In genomic region chr12:56630180-56630632, GRCh38 we compare ENCODE assay signal across 8 cellular contexts. TPM values are rescaled to one million over a fixed set of nuclear protein-coding genes. Genes with fewer than 3 reads are reported as not detected.
DNase-seq lines count a peak whose midpoint lies in the region; ATAC-seq and TF ChIP-seq lines count a peak whose summit lies in the region.

Gene BAZ2A (minus strand): TSS chr12:56630326. CDS start chr12:56617530, 12,796 bp downstream.

- no peaks in the 10 kb centered on the region for H3K9me3 Mint-ChIP-seq in activated CD4-positive, alpha-beta T cell treated with anti-CD3 and anti-CD28 coated beads, Interleukin-2, amount 10 ng/mL, durations not matched to agents 7 days and 5 days

- H3K36me3 Mint-ChIP-seq in activated CD4-positive, alpha-beta T cell treated with anti-CD3 and anti-CD28 coated beads, Interleukin-2, amount 10 ng/mL, durations not matched to agents 7 days and 5 days (ENCODE audit: low read depth), result peaks cover 22% of the 10 kb centered on the region

- CTCF ChIA-PET in activated CD4-positive, alpha-beta T cell treated with anti-CD3 and anti-CD28 coated beads, Interleukin-2, amount 10 ng/mL, durations not matched to agents 7 days and 5 days (lab: Charles Lee), result interaction anchor here (0.6 to 1.1 kb wide), 2 partner anchors 119 to 470 kb away, joined by 3 to 4 read pairs; no protein-coding TSS in a partner anchor

- TF ChIP-seq CTCF in colonic mucosa (IDR thresholded peaks at IDR 0.05), result no peak

- peak within 1 kb of the TSS; percentile 84 for H3K4me3 Mint-ChIP-seq in activated CD4-positive, alpha-beta T cell treated with anti-CD3 and anti-CD28 coated beads, Interleukin-2, amount 10 ng/mL, durations not matched to agents 7 days and 5 days

- DNase-seq in Ammon's horn (ENCODE audit: low spot score) (peak; percentile 94), NCI-H69 (lab: John Stamatoyannopoulos, UW) (peak; percentile 94), colonic mucosa (peak; percentile 95)
- peak; percentile 89 for DNase-seq in activated CD4-positive, alpha-beta T cell treated with anti-CD3 and anti-CD28 coated beads, Interleukin-2, amount 10 ng/mL, durations not matched to agents 7 days and 5 days
- peak; percentile 56 to 81 (median 74) for DNase-seq in stimulated activated CD4-positive, alpha-beta T cell treated with anti-CD3 and anti-CD28 coated beads, Interleukin-1b, Interleukin-23, amount 100 ng/mL, for 24 hours (ENCODE audit: low read depth in 4 of 4, low spot score in 1 of 4)

- peak; percentile 63 for ATAC-seq in GM19324 (IDR thresholded peaks at IDR 0.05; ENCODE audit: low FRiP score, unreplicated experiment)
- peak; percentile 38 for ATAC-seq in HG03457 (IDR thresholded peaks at IDR 0.05; ENCODE audit: unreplicated experiment)

- H3K27ac ChIP-seq in colonic mucosa, result peak within 1 kb of the TSS; percentile 91
- peak within 1 kb of the TSS; percentile 86 for H3K27ac ChIP-seq in layer of hippocampus (ENCODE audit: low read depth, low read length)

- H3K4me3 ChIP-seq in colonic mucosa, result peak within 1 kb of the TSS; percentile 84

- peaks cover 20% of the 10 kb centered on the region for H3K4me1 ChIP-seq in colonic mucosa

- H3K9ac ChIP-seq in colonic mucosa (ENCODE audit: low read depth in 2 of 2, low read length in 2 of 2), result peak within 1 kb of the TSS; percentile 98 to 99

- H3K36me3 ChIP-seq in colonic mucosa, result no peaks in the 10 kb centered on the region

- H3K27me3 ChIP-seq in colonic mucosa, result no peaks in the 10 kb centered on the region
- no peaks in the 10 kb centered on the region for H3K27me3 ChIP-seq in layer of hippocampus (ENCODE audit: control insufficient read depth, insufficient read depth, low read length)

- no peaks in the 10 kb centered on the region for H3K9me3 ChIP-seq in colonic mucosa

- POLR2A ChIA-PET in activated CD4-positive, alpha-beta T cell treated with anti-CD3 and anti-CD28 coated beads, Interleukin-2, amount 10 ng/mL, durations not matched to agents 7 days and 5 days (lab: Charles Lee), result no interaction called here

- H3K27ac Mint-ChIP-seq in activated CD4-positive, alpha-beta T cell treated with anti-CD3 and anti-CD28 coated beads, Interleukin-2, amount 10 ng/mL, durations not matched to agents 7 days and 5 days, result peak within 1 kb of the TSS; percentile 93

- intact Hi-C loops in colonic mucosa (cut with DNase I), result loop anchor here (5.0 kb wide), 1 partner anchor 113 kb away; no protein-coding TSS in a partner anchor

- H3K4me1 Mint-ChIP-seq in activated CD4-positive, alpha-beta T cell treated with anti-CD3 and anti-CD28 coated beads, Interleukin-2, amount 10 ng/mL, durations not matched to agents 7 days and 5 days, result peaks cover 69% of the 10 kb centered on the region

- no peaks in the 10 kb centered on the region for H3K27me3 Mint-ChIP-seq in activated CD4-positive, alpha-beta T cell treated with anti-CD3 and anti-CD28 coated beads, Interleukin-2, amount 10 ng/mL, durations not matched to agents 7 days and 5 days

RNA-seq across cellular contexts. Expression of gene BAZ2A, which starts in this region (rescaled TPM):
- total RNA-seq in activated CD4-positive, alpha-beta T cell treated with anti-CD3 and anti-CD28 coated beads, Interleukin-2, amount 10 ng/mL, durations not matched to agents 7 days and 5 days, result 100 to 1,000 TPM in 1 of 2 experiments, 10 to 100 TPM in 1; 98.4 to 116 TPM
- total RNA-seq in colonic mucosa, result 10 to 100 TPM; 85.8 to 99.2 TPM

Comparison
In these comparisons a context has a peak if more than half of its experiments do, and no peak if none do; other contexts are left out.
1. Peak in every context shown above with its lines: DNase-seq, ATAC-seq, H3K4me3 ChIP-seq and H3K27ac ChIP-seq.